ENCODE assay signal across 9 cellular contexts in genomic region chr7:36366005-36366583, GRCh38. TPM values are rescaled to one million over a fixed set of nuclear protein-coding genes. Genes with fewer than 3 reads are reported as not detected.
A peak's percentile ranks its signal among the peaks of the same experiment; 100 is the strongest.
DNase-seq lines count a peak whose midpoint lies in the region; ATAC-seq, FAIRE-seq and TF ChIP-seq lines count a peak whose summit lies in the region.
"Had no signal": no experiment of that assay in that cellular context is flagged by ENCODE, and none has a peak within 500 bp of the region (broad histone marks: within the 10 kb centered on the region; RNA-seq: fewer than 3 reads in every experiment).

No MANE protein-coding gene starts in this region.

- peaks cover 11% of the 10 kb centered on the region for H3K27me3 Mint-ChIP-seq in nephron progenitor cell (ENCODE audit: low read depth, poor library complexity)

- H3K4me1 Mint-ChIP-seq in nephron progenitor cell = peaks cover 10% of the 10 kb centered on the region

- H3K9me3 ChIP-seq in BLaER1 (no peaks in the 10 kb centered on the region), colonic mucosa (no peaks in the 10 kb centered on the region), small intestine (ENCODE audit: control insufficient read depth, low read depth) (no peaks in the 10 kb centered on the region)

- peaks cover 11% of the 10 kb centered on the region; the same call in 1 of the 2 replicates for H3K27me3 ChIP-seq in BLaER1
- H3K27me3 ChIP-seq in colonic mucosa = no peaks in the 10 kb centered on the region
- H3K27me3 ChIP-seq in small intestine (ENCODE audit: control insufficient read depth in 2 of 2, insufficient read depth in 2 of 2, low read length in 2 of 2) = no peaks in the 10 kb centered on the region

- H3K9me3 Mint-ChIP-seq in nephron progenitor cell = no peaks in the 10 kb centered on the region

- H3K4me1 ChIP-seq in BLaER1 = peaks cover 6% of the 10 kb centered on the region
- no peaks in the 10 kb centered on the region for H3K4me1 ChIP-seq in colonic mucosa
- H3K4me1 ChIP-seq in small intestine (ENCODE audit: control insufficient read depth in 2 of 2, insufficient read depth in 1 of 2, low read depth in 1 of 2, low read length in 1 of 2) = no peaks in the 10 kb centered on the region

- intact Hi-C loops in colonic mucosa (cut with DNase I) = no loop called here

- no peak overlapping the region for H3K27ac Mint-ChIP-seq in nephron progenitor cell

- no peak for ATAC-seq in GM19452 (IDR thresholded peaks at IDR 0.05; ENCODE audit: unreplicated experiment)
- no peak for ATAC-seq in GM18519 (IDR thresholded peaks at IDR 0.05; ENCODE audit: low FRiP score, unreplicated experiment)

- no peaks in the 10 kb centered on the region for H3K36me3 ChIP-seq in BLaER1
- no peaks in the 10 kb centered on the region for H3K36me3 ChIP-seq in colonic mucosa
- H3K36me3 ChIP-seq in small intestine (ENCODE audit: control insufficient read depth in 2 of 2, insufficient read depth in 2 of 2, low read length in 2 of 2) = no peaks in the 10 kb centered on the region

- peak overlapping the region; percentile 78 for H3K4me3 ChIP-seq in BLaER1
- H3K4me3 ChIP-seq in LNCaP clone FGC (ENCODE audit: low read depth, low read length) = peak overlapping the region; percentile 57
- peak overlapping the region; percentile 65 for H3K4me3 ChIP-seq in colonic mucosa
- peak overlapping the region in 1 of 2 donors; percentile 78 for H3K4me3 ChIP-seq in small intestine (ENCODE audit: low read depth in 1 of 2, low read length in 2 of 2)

- DNase-seq in LNCaP clone FGC (ENCODE audit: low read depth) (no peak), colonic mucosa (no peak), nephron progenitor cell (no peak), cerebellum (ENCODE audit: low spot score) (no peak), small intestine (no peak)
- DNase-seq: activated CD4-positive, CD25-positive, alpha-beta regulatory T cell had no signal

- WGBS in small intestine, 3 donors = 74 to 80% (median 77%) methylated on average over 9 of the region's 9 CpGs

- H3K4me2 ChIP-seq in BLaER1 = peak overlapping the region; percentile 97

- peak overlapping the region; percentile 88 for H3K4me3 Mint-ChIP-seq in nephron progenitor cell

- TF ChIP-seq CTCF in LNCaP clone FGC (IDR thresholded peaks at IDR 0.05; ENCODE audit: control insufficient read depth, extremely low read depth, insufficient read depth) (no peak), colonic mucosa (IDR thresholded peaks at IDR 0.05) (no peak), nephron progenitor cell (IDR thresholded peaks at IDR 0.05) (no peak)

- H3K9ac ChIP-seq in BLaER1 (peak overlapping the region; percentile 67; the same call in 1 of the 2 replicates), colonic mucosa (ENCODE audit: low read depth in 2 of 2, low read length in 2 of 2) (no peak overlapping the region)

- H3K27ac ChIP-seq in BLaER1 (no peak overlapping the region), colonic mucosa (no peak overlapping the region), small intestine (ENCODE audit: low read depth in 1 of 2, low read length in 1 of 2) (no peak overlapping the region)

- no peak for FAIRE-seq in small intestine (lab: Jason Lieb, UNC)

- no peaks in the 10 kb centered on the region for H4K20me1 ChIP-seq in BLaER1

- peaks cover 6% of the 10 kb centered on the region for H3K36me3 Mint-ChIP-seq in nephron progenitor cell (ENCODE audit: low read depth)

RNA-seq across cellular contexts. Expression of gene ANLN, which starts 23.6 kb away (rescaled TPM):
- total RNA-seq in colonic mucosa (10 to 100 TPM; 21.2 to 56.0 TPM), cerebellum (9.8 TPM)
- 10 to 100 TPM in 1 of 3 donors, 1 to 10 TPM in 2; 1.1 to 12.8 (median 3.1) TPM for polyA plus RNA-seq in small intestine
